8 cellular contexts compared by ENCODE assay signal in genomic region chr3:72446406-72447058, GRCh38. TPM values are rescaled to one million over a fixed set of nuclear protein-coding genes. Genes with fewer than 3 reads are reported as not detected.
A peak's percentile ranks its signal among the peaks of the same experiment; 100 is the strongest.
DNase-seq lines count a peak whose midpoint lies in the region; ATAC-seq lines count a peak whose summit lies in the region.

Gene RYBP, minus strand, starts transcription at chr3:72446621.

- H3K4me1 ChIP-seq in rectal smooth muscle tissue (ENCODE audit: control insufficient read depth, insufficient read depth, low read length): peaks cover 6% of the 10 kb centered on the region

- peaks cover 40% of the 10 kb centered on the region for H3K4me1 Mint-ChIP-seq in activated naive CD8-positive, alpha-beta T cell treated with anti-CD3 and anti-CD28 coated beads, Interleukin-2, amount 10 ng/mL, durations not matched to agents 7 days and 5 days

- no peaks in the 10 kb centered on the region for H3K27me3 ChIP-seq in rectal smooth muscle tissue (ENCODE audit: control insufficient read depth, insufficient read depth, low read length)

- H3K27ac ChIP-seq in rectal smooth muscle tissue (ENCODE audit: low read depth, low read length): peak within 1 kb of the TSS; percentile 48

- intact Hi-C loops in left ventricle myocardium superior (cut with micrococcal nuclease): loop anchor here (10.0 kb wide), 1 partner anchor 368 kb away; no protein-coding TSS in a partner anchor

- peak within 1 kb of the TSS; percentile 93 for H3K4me3 Mint-ChIP-seq in activated naive CD8-positive, alpha-beta T cell treated with anti-CD3 and anti-CD28 coated beads, Interleukin-2, amount 10 ng/mL, durations not matched to agents 7 days and 5 days

- peak within 1 kb of the TSS; percentile 83 for H3K9ac ChIP-seq in rectal smooth muscle tissue (ENCODE audit: low read length)

- ATAC-seq in HG02759 (IDR thresholded peaks at IDR 0.05; ENCODE audit: unreplicated experiment) (peak; percentile 31), left ventricle myocardium superior (peak; percentile 72)
- ATAC-seq in activated naive CD8-positive, alpha-beta T cell treated with anti-CD3 and anti-CD28 coated beads, Interleukin-2, amount 10 ng/mL, durations not matched to agents 7 days and 5 days (ENCODE audit: low read depth): peak; percentile 31

- H3K27me3 Mint-ChIP-seq in activated naive CD8-positive, alpha-beta T cell treated with anti-CD3 and anti-CD28 coated beads, Interleukin-2, amount 10 ng/mL, durations not matched to agents 7 days and 5 days: peaks cover 8% of the 10 kb centered on the region

- POLR2A ChIA-PET in activated naive CD8-positive, alpha-beta T cell treated with anti-CD3 and anti-CD28 coated beads, Interleukin-2, amount 10 ng/mL, durations not matched to agents 7 days and 5 days (lab: Charles Lee): interaction anchor here (1.0 kb wide), 2 partner anchors 36 to 101 kb away, joined by 4 read pairs; no protein-coding TSS in a partner anchor

- H3K4me3 ChIP-seq in rectal smooth muscle tissue (ENCODE audit: low read length): peak within 1 kb of the TSS; percentile 68

- H3K27ac Mint-ChIP-seq in activated naive CD8-positive, alpha-beta T cell treated with anti-CD3 and anti-CD28 coated beads, Interleukin-2, amount 10 ng/mL, durations not matched to agents 7 days and 5 days: peak within 1 kb of the TSS; percentile 94

- H3K36me3 ChIP-seq in rectal smooth muscle tissue (ENCODE audit: control insufficient read depth, insufficient read depth, low read length): no peaks in the 10 kb centered on the region

- peaks cover 1% of the 10 kb centered on the region for H3K9me3 Mint-ChIP-seq in activated naive CD8-positive, alpha-beta T cell treated with anti-CD3 and anti-CD28 coated beads, Interleukin-2, amount 10 ng/mL, durations not matched to agents 7 days and 5 days

- peaks cover 33% of the 10 kb centered on the region for H3K36me3 Mint-ChIP-seq in activated naive CD8-positive, alpha-beta T cell treated with anti-CD3 and anti-CD28 coated beads, Interleukin-2, amount 10 ng/mL, durations not matched to agents 7 days and 5 days

- DNase-seq in NCI-H526 (lab: John Stamatoyannopoulos, UW) (peak; percentile 27 to 82), NCI-H526 treated with DMSO at 0.1 percent for 48 hours (lab: John Stamatoyannopoulos, UW) (no peak), NCI-H460 (ENCODE audit: extremely low read depth, low read depth) (peak; percentile 6), left ventricle myocardium superior (no peak), OCI-M2 (lab: John Stamatoyannopoulos, UW; ENCODE audit: unreplicated experiment) (no peak)
- DNase-seq in activated naive CD8-positive, alpha-beta T cell treated with anti-CD3 and anti-CD28 coated beads, Interleukin-2, amount 10 ng/mL, durations not matched to agents 7 days and 5 days: no peak

RNA-seq across cellular contexts. Expression of gene RYBP, which starts in this region (rescaled TPM):
- total RNA-seq in NCI-H460 (2014; rRNA removed; shearing (Covaris generic)): 5.0 and 5.6 TPM in 2 replicates
- 2.1 and 2.2 TPM in 2 replicates for polyA plus RNA-seq in NCI-H460 (2014; cell fraction: nucleus; rRNA removed)
- 10 to 100 TPM; 11.6 TPM for total RNA-seq in activated naive CD8-positive, alpha-beta T cell treated with anti-CD3 and anti-CD28 coated beads, Interleukin-2, amount 10 ng/mL, durations not matched to agents 7 days and 5 days
- 6.5 TPM for total RNA-seq in left ventricle myocardium superior

Comparison
In these comparisons a context has a peak if more than half of its experiments do, and no peak if none do; other contexts are left out.
1. DNase-seq: peak in NCI-H526 (2 of 2) and NCI-H460 (single experiment); none in NCI-H526 treated with DMSO at 0.1 percent for 48 hours (single experiment), activated naive CD8-positive, alpha-beta T cell treated with anti-CD3 and anti-CD28 coated beads, Interleukin-2, amount 10 ng/mL, durations not matched to agents 7 days and 5 days (single experiment), left ventricle myocardium superior (single experiment) and OCI-M2 (single experiment).
2. Peak in every context shown above with its lines, with median percentiles within 50 percentile points of each other: ATAC-seq.